Comparison of ENCODE assay signal across 21 cellular contexts in genomic region chr9:109095321-109095720, GRCh38. TPM values are rescaled to one million over a fixed set of nuclear protein-coding genes. Genes with fewer than 3 reads are reported as not detected.
A peak's percentile ranks its signal among the peaks of the same experiment; 100 is the strongest.
DNase-seq lines count a peak whose midpoint lies in the region; ATAC-seq and TF ChIP-seq lines count a peak whose summit lies in the region.
"Had no signal": no experiment of that assay in that cellular context is flagged by ENCODE, and none has a peak within 500 bp of the region (broad histone marks: within the 10 kb centered on the region; RNA-seq: fewer than 3 reads in every experiment).

No MANE protein-coding gene starts in this region.

- no peaks in the 10 kb centered on the region for H3K9me3 Mint-ChIP-seq in activated CD8-positive, alpha-beta T cell treated with anti-CD3 and anti-CD28 coated beads for 36 hours
- H3K9me3 Mint-ChIP-seq in activated CD8-positive, alpha-beta T cell treated with anti-CD3 and anti-CD28 coated beads, Interleukin-2, amount 10 ng/mL, durations not matched to agents 7 days and 5 days (ENCODE audit: insufficient read depth) = no peaks in the 10 kb centered on the region
- no peaks in the 10 kb centered on the region for H3K9me3 Mint-ChIP-seq in CD8-positive, alpha-beta T cell
- no peaks in the 10 kb centered on the region for H3K9me3 Mint-ChIP-seq in naive thymus-derived CD4-positive, alpha-beta T cell

- peaks cover 72% of the 10 kb centered on the region for H3K4me1 Mint-ChIP-seq in activated CD8-positive, alpha-beta T cell treated with anti-CD3 and anti-CD28 coated beads for 36 hours (ENCODE audit: low read depth)
- H3K4me1 Mint-ChIP-seq in activated CD8-positive, alpha-beta T cell treated with anti-CD3 and anti-CD28 coated beads, Interleukin-2, amount 10 ng/mL, durations not matched to agents 7 days and 5 days (ENCODE audit: low read depth) = peaks cover 56% of the 10 kb centered on the region
- peaks cover 74% of the 10 kb centered on the region for H3K4me1 Mint-ChIP-seq in CD8-positive, alpha-beta T cell (ENCODE audit: low read depth)
- H3K4me1 Mint-ChIP-seq in naive thymus-derived CD4-positive, alpha-beta T cell = peaks cover 42 to 91% (median 79%) of the 10 kb centered on the region in 7 donors

- peaks cover 59% of the 10 kb centered on the region for H3K36me3 Mint-ChIP-seq in activated CD8-positive, alpha-beta T cell treated with anti-CD3 and anti-CD28 coated beads for 36 hours (ENCODE audit: low read depth)
- peaks cover 75% of the 10 kb centered on the region for H3K36me3 Mint-ChIP-seq in activated CD8-positive, alpha-beta T cell treated with anti-CD3 and anti-CD28 coated beads, Interleukin-2, amount 10 ng/mL, durations not matched to agents 7 days and 5 days (ENCODE audit: low read depth)
- H3K36me3 Mint-ChIP-seq in CD8-positive, alpha-beta T cell = peaks cover 60% of the 10 kb centered on the region
- peaks cover 13 to 59% (median 29%) of the 10 kb centered on the region in 5 donors for H3K36me3 Mint-ChIP-seq in naive thymus-derived CD4-positive, alpha-beta T cell

- POLR2A ChIA-PET in activated CD8-positive, alpha-beta T cell treated with anti-CD3 and anti-CD28 coated beads for 36 hours (lab: Charles Lee) = interaction anchor here (0.6 kb wide), 1 partner anchor 40 kb away, joined by 4 read pairs; no protein-coding TSS in a partner anchor
- POLR2A ChIA-PET in activated CD8-positive, alpha-beta T cell treated with anti-CD3 and anti-CD28 coated beads, Interleukin-2, amount 10 ng/mL, durations not matched to agents 7 days and 5 days (lab: Charles Lee) = interaction anchor here (0.6 kb wide), 1 partner anchor 257 kb away, joined by 3 read pairs; no protein-coding TSS in a partner anchor
- POLR2A ChIA-PET in CD8-positive, alpha-beta T cell (lab: Charles Lee) = no interaction called here
- POLR2A ChIA-PET in naive thymus-derived CD4-positive, alpha-beta T cell (lab: Charles Lee) = interaction anchor here (1.6 kb wide), 1 partner anchor 23 kb away, joined by 5 read pairs; no protein-coding TSS in a partner anchor

- CTCF ChIA-PET in activated CD8-positive, alpha-beta T cell treated with anti-CD3 and anti-CD28 coated beads for 36 hours (lab: Charles Lee) = no interaction called here
- CTCF ChIA-PET in activated CD8-positive, alpha-beta T cell treated with anti-CD3 and anti-CD28 coated beads, Interleukin-2, amount 10 ng/mL, durations not matched to agents 7 days and 5 days (lab: Charles Lee) = interaction anchor here (1.6 kb wide), 1 partner anchor 37 kb away, joined by 3 read pairs; no protein-coding TSS in a partner anchor
- CTCF ChIA-PET in CD8-positive, alpha-beta T cell (lab: Charles Lee) = no interaction called here
- CTCF ChIA-PET in naive thymus-derived CD4-positive, alpha-beta T cell (lab: Charles Lee) = no interaction called here

- no peak for ATAC-seq in activated CD8-positive, alpha-beta T cell treated with anti-CD3 and anti-CD28 coated beads for 36 hours
- ATAC-seq in activated CD8-positive, alpha-beta T cell treated with anti-CD3 and anti-CD28 coated beads, Interleukin-2, amount 10 ng/mL, durations not matched to agents 7 days and 5 days = no peak
- no peak for ATAC-seq in CD8-positive, alpha-beta T cell
- ATAC-seq in naive thymus-derived CD4-positive, alpha-beta T cell = peak; percentile 26
- ATAC-seq in gastrocnemius medialis = peak; percentile 48 to 75
- no peak for ATAC-seq in GM21576 (IDR thresholded peaks at IDR 0.05; ENCODE audit: unreplicated experiment)
- ATAC-seq: GM12878 had no signal

- no peak for TF ChIP-seq CTCF in activated CD8-positive, alpha-beta T cell treated with anti-CD3 and anti-CD28 coated beads for 36 hours (IDR thresholded peaks at IDR 0.05)
- TF ChIP-seq CTCF in CD8-positive, alpha-beta T cell (IDR thresholded peaks at IDR 0.05) = no peak
- no peak for TF ChIP-seq CTCF in gastrocnemius medialis (IDR thresholded peaks at IDR 0.05 in 4 of 5, conservative IDR thresholded peaks at IDR 0.05 in 1 of 5)

- no peak for TF ChIP-seq POLR2A in gastrocnemius medialis (IDR thresholded peaks at IDR 0.05)

- no peaks in the 10 kb centered on the region for H3K27me3 Mint-ChIP-seq in activated CD8-positive, alpha-beta T cell treated with anti-CD3 and anti-CD28 coated beads for 36 hours
- no peaks in the 10 kb centered on the region for H3K27me3 Mint-ChIP-seq in activated CD8-positive, alpha-beta T cell treated with anti-CD3 and anti-CD28 coated beads, Interleukin-2, amount 10 ng/mL, durations not matched to agents 7 days and 5 days (ENCODE audit: low read depth)
- no peaks in the 10 kb centered on the region for H3K27me3 Mint-ChIP-seq in CD8-positive, alpha-beta T cell (ENCODE audit: low read depth)
- no peaks in the 10 kb centered on the region for H3K27me3 Mint-ChIP-seq in naive thymus-derived CD4-positive, alpha-beta T cell

- H3K4me3 ChIP-seq in CD8-positive, alpha-beta T cell (ENCODE audit: low read depth, low read length) = no peak overlapping the region
- no peak overlapping the region for H3K4me3 ChIP-seq in naive thymus-derived CD4-positive, alpha-beta T cell (ENCODE audit: low read length)
- no peak overlapping the region for H3K4me3 ChIP-seq in gastrocnemius medialis
- H3K4me3 ChIP-seq: GM12878, GM23248 had no signal

- intact Hi-C loops in activated CD8-positive, alpha-beta T cell treated with anti-CD3 and anti-CD28 coated beads for 36 hours (cut with micrococcal nuclease) = no loop called here
- intact Hi-C loops in CD8-positive, alpha-beta T cell (cut with DNase I, micrococcal nuclease) = no loop called here
- intact Hi-C loops in naive thymus-derived CD4-positive, alpha-beta T cell (cut with micrococcal nuclease) = loop anchor here in 1 of 2 donors (5.0 kb wide), 2 partner anchors 102 to 1162 kb away; partner anchors contain the start of gene TXN
- intact Hi-C loops in gastrocnemius medialis (cut with DNase I; ENCODE audit: low total_unique reads) = loop anchor here (5.0 to 10.0 kb wide), 2 partner anchors 83 to 219 kb away; partner anchors contain the start of gene CTNNAL1

- H3K4me1 ChIP-seq in CD8-positive, alpha-beta T cell (ENCODE audit: insufficient read depth, low read length) = peaks cover 51% of the 10 kb centered on the region
- peaks cover 0 to 58% of the 10 kb centered on the region in 2 donors for H3K4me1 ChIP-seq in naive thymus-derived CD4-positive, alpha-beta T cell (ENCODE audit: control insufficient read depth in 2 of 2, insufficient read depth in 2 of 2, low read length in 2 of 2)
- peaks cover 72 to 76% of the 10 kb centered on the region in 2 donors for H3K4me1 ChIP-seq in gastrocnemius medialis
- H3K4me1 ChIP-seq: BE2C had no signal

- in situ Hi-C loops in gastrocnemius medialis (cut with MboI; ENCODE audit: low sequenced_read_pairs in 4 of 4) = no loop called here

- no peak overlapping the region for H3K4me3 Mint-ChIP-seq in activated CD8-positive, alpha-beta T cell treated with anti-CD3 and anti-CD28 coated beads for 36 hours
- H3K4me3 Mint-ChIP-seq in activated CD8-positive, alpha-beta T cell treated with anti-CD3 and anti-CD28 coated beads, Interleukin-2, amount 10 ng/mL, durations not matched to agents 7 days and 5 days = no peak overlapping the region
- H3K4me3 Mint-ChIP-seq in CD8-positive, alpha-beta T cell = peak overlapping the region; percentile 29
- H3K4me3 Mint-ChIP-seq in naive thymus-derived CD4-positive, alpha-beta T cell = peak overlapping the region in 9 of 10 donors; percentile 6 to 73 (median 48)

- H3K27ac Mint-ChIP-seq in activated CD8-positive, alpha-beta T cell treated with anti-CD3 and anti-CD28 coated beads for 36 hours = peak overlapping the region; percentile 26
- no peak overlapping the region for H3K27ac Mint-ChIP-seq in activated CD8-positive, alpha-beta T cell treated with anti-CD3 and anti-CD28 coated beads, Interleukin-2, amount 10 ng/mL, durations not matched to agents 7 days and 5 days
- H3K27ac Mint-ChIP-seq in CD8-positive, alpha-beta T cell = peak overlapping the region; percentile 83
- H3K27ac Mint-ChIP-seq in naive thymus-derived CD4-positive, alpha-beta T cell = peak overlapping the region in 8 of 9 donors; percentile 44 to 90 (median 86)

- no peak for DNase-seq in activated CD8-positive, alpha-beta T cell treated with anti-CD3 and anti-CD28 coated beads for 36 hours
- DNase-seq in activated CD8-positive, alpha-beta T cell treated with anti-CD3 and anti-CD28 coated beads, Interleukin-2, amount 10 ng/mL, durations not matched to agents 7 days and 5 days = no peak
- no peak for DNase-seq in CD8-positive, alpha-beta T cell
- peak in 1 of 9 donors; percentile 32 for DNase-seq in naive thymus-derived CD4-positive, alpha-beta T cell
- DNase-seq in gastrocnemius medialis (no peak), NCI-H2196 (lab: John Stamatoyannopoulos, UW; ENCODE audit: unreplicated experiment) (no peak), amygdala (lab: John Stamatoyannopoulos, UW) (no peak)
- DNase-seq: 8988T, BE2C, DND-41, GM23248, HCEC 1CT, IMR-90, Karpas-422, NCI-H1105, NCI-H1694, NCI-H2107, NCI-H69, RPMI8226 had no signal

- no peaks in the 10 kb centered on the region for H3K27me3 ChIP-seq in CD8-positive, alpha-beta T cell (ENCODE audit: insufficient read depth, low read length)
- no peaks in the 10 kb centered on the region for H3K27me3 ChIP-seq in naive thymus-derived CD4-positive, alpha-beta T cell (ENCODE audit: control insufficient read depth in 2 of 2, insufficient read depth in 2 of 2, low read length in 2 of 2)
- no peaks in the 10 kb centered on the region for H3K27me3 ChIP-seq in gastrocnemius medialis
- H3K27me3 ChIP-seq: BE2C had no signal

- peaks cover 23% of the 10 kb centered on the region for H3K36me3 ChIP-seq in CD8-positive, alpha-beta T cell (ENCODE audit: insufficient read depth, low read length)
- H3K36me3 ChIP-seq in naive thymus-derived CD4-positive, alpha-beta T cell (ENCODE audit: control insufficient read depth in 2 of 3, insufficient read depth in 3 of 3, low read length in 3 of 3) = peaks cover 4 to 25% (median 5%) of the 10 kb centered on the region in 3 experiments
- peaks cover 0 to 14% of the 10 kb centered on the region in 2 donors for H3K36me3 ChIP-seq in gastrocnemius medialis

- H3K9me3 ChIP-seq in CD8-positive, alpha-beta T cell (ENCODE audit: low read length) = no peaks in the 10 kb centered on the region
- no peaks in the 10 kb centered on the region for H3K9me3 ChIP-seq in naive thymus-derived CD4-positive, alpha-beta T cell (ENCODE audit: control insufficient read depth in 2 of 3, low read length in 3 of 3)
- H3K9me3 ChIP-seq in gastrocnemius medialis = no peaks in the 10 kb centered on the region
- H3K9me3 ChIP-seq: BE2C had no signal

- no peak overlapping the region for H3K27ac ChIP-seq in CD8-positive, alpha-beta T cell (ENCODE audit: low read depth, low read length)
- no peak overlapping the region for H3K27ac ChIP-seq in naive thymus-derived CD4-positive, alpha-beta T cell (ENCODE audit: low read depth, low read length)
- peak overlapping the region; percentile 83 to 86 (median 84) for H3K27ac ChIP-seq in gastrocnemius medialis
- H3K27ac ChIP-seq: GM23248 had no signal

RNA-seq across cellular contexts. Expression of gene TMEM245, which starts 24.4 kb away (rescaled TPM):
- total RNA-seq in activated CD8-positive, alpha-beta T cell treated with anti-CD3 and anti-CD28 coated beads for 36 hours = 10 to 100 TPM; 23.3 to 26.7 TPM
- 10 to 100 TPM; 27.4 to 30.2 TPM for total RNA-seq in activated CD8-positive, alpha-beta T cell treated with anti-CD3 and anti-CD28 coated beads, Interleukin-2, amount 10 ng/mL, durations not matched to agents 7 days and 5 days
- 10 to 100 TPM; 22.8 to 24.7 TPM for total RNA-seq in CD8-positive, alpha-beta T cell
- total RNA-seq in naive thymus-derived CD4-positive, alpha-beta T cell = 10 to 100 TPM; 25.5 to 76.7 (median 29.2) TPM
- 10 to 100 TPM; 26.6 to 31.9 TPM for polyA plus RNA-seq in naive thymus-derived CD4-positive, alpha-beta T cell
- 100 to 1,000 TPM in 1 of 4 donors, 10 to 100 TPM in 3; 45.7 to 121 (median 71.4) TPM for total RNA-seq in gastrocnemius medialis

Comparison
In these comparisons a context has a peak if more than half of its experiments do, and no peak if none do; other contexts are left out.
1. ATAC-seq: peak in naive thymus-derived CD4-positive, alpha-beta T cell (single experiment) and gastrocnemius medialis (2 of 2); none in activated CD8-positive, alpha-beta T cell treated with anti-CD3 and anti-CD28 coated beads for 36 hours (single experiment), activated CD8-positive, alpha-beta T cell treated with anti-CD3 and anti-CD28 coated beads, Interleukin-2, amount 10 ng/mL, durations not matched to agents 7 days and 5 days (single experiment), CD8-positive, alpha-beta T cell (single experiment) and GM21576 (single experiment).
2. H3K4me3 Mint-ChIP-seq: peak in CD8-positive, alpha-beta T cell (single experiment) and naive thymus-derived CD4-positive, alpha-beta T cell (9 of 10); none in activated CD8-positive, alpha-beta T cell treated with anti-CD3 and anti-CD28 coated beads for 36 hours (single experiment) and activated CD8-positive, alpha-beta T cell treated with anti-CD3 and anti-CD28 coated beads, Interleukin-2, amount 10 ng/mL, durations not matched to agents 7 days and 5 days (single experiment).
3. H3K27ac ChIP-seq: peak in gastrocnemius medialis (4 of 4); none in CD8-positive, alpha-beta T cell (single experiment) and naive thymus-derived CD4-positive, alpha-beta T cell (single experiment).